ENCODE assay signal across 17 cellular contexts in genomic region chr1:17192394-17193221, GRCh38. TPM values are rescaled to one million over a fixed set of nuclear protein-coding genes. Genes with fewer than 3 reads are reported as not detected.
DNase-seq lines count a peak whose midpoint lies in the region; TF ChIP-seq lines count a peak whose summit lies in the region.
"Had no signal": no experiment of that assay in that cellular context is flagged by ENCODE, and none has a peak within 500 bp of the region (broad histone marks: within the 10 kb centered on the region; RNA-seq: fewer than 3 reads in every experiment).

No MANE protein-coding gene starts in this region.

- no peak for TF ChIP-seq CTCF in osteocyte (IDR thresholded peaks at IDR 0.05)

- H3K4me3 ChIP-seq in SK-N-MC, result peak overlapping the region; percentile 62
- H3K4me3 ChIP-seq: heart left ventricle, sigmoid colon had no signal

- no peaks in the 10 kb centered on the region for H3K9me3 ChIP-seq in SK-N-MC (ENCODE audit: low read depth, low read length)
- H3K9me3 ChIP-seq: sigmoid colon had no signal

- peak overlapping the region; percentile 68 for H3K27ac Mint-ChIP-seq in osteocyte (ENCODE audit: unreplicated experiment)
- H3K27ac Mint-ChIP-seq: CD4-positive, CD25-positive, alpha-beta regulatory T cell; stimulated activated naive CD8-positive, alpha-beta T cell treated with anti-CD3 and anti-CD28 coated beads, Interleukin-15, Interleukin-2, amounts not matched to agents 100 ng/mL and 50 ng/mL, for 24 hours had no signal

- peak overlapping the region; percentile 97 for H3K27ac ChIP-seq in SK-N-MC
- H3K27ac ChIP-seq: heart left ventricle, sigmoid colon had no signal

- H3K36me3 ChIP-seq in SK-N-MC (ENCODE audit: insufficient read depth, low read length), result no peaks in the 10 kb centered on the region
- H3K36me3 ChIP-seq: heart left ventricle, sigmoid colon had no signal

- H3K4me1 Mint-ChIP-seq in osteocyte (ENCODE audit: unreplicated experiment), result peaks cover 58% of the 10 kb centered on the region

- no peak for TF ChIP-seq EP300 in Ishikawa (IDR thresholded peaks at IDR 0.05; ENCODE audit: borderline replicate concordance)

- H3K4me3 Mint-ChIP-seq in osteocyte (ENCODE audit: unreplicated experiment), result no peak overlapping the region
- H3K4me3 Mint-ChIP-seq: CD4-positive, CD25-positive, alpha-beta regulatory T cell; stimulated activated naive CD8-positive, alpha-beta T cell treated with anti-CD3 and anti-CD28 coated beads, Interleukin-15, Interleukin-2, amounts not matched to agents 100 ng/mL and 50 ng/mL, for 24 hours had no signal

- DNase-seq in SK-N-MC (ENCODE audit: low read depth, low spot score), result peak; percentile 91
- peak; percentile 62 to 84 for DNase-seq in erythroblast (lab: John Stamatoyannopoulos, UW)
- DNase-seq in osteocyte (ENCODE audit: extremely low spot score, unreplicated experiment), result peak; percentile 71
- DNase-seq in AG08396 (ENCODE audit: low spot score), result no peak
- no peak for DNase-seq in HCEC 1CT
- DNase-seq in NK-92 (lab: John Stamatoyannopoulos, UW; ENCODE audit: unreplicated experiment), result no peak
- DNase-seq: aorta; CD4-positive, CD25-positive, alpha-beta regulatory T cell; EL; KG1; naive thymus-derived CD4-positive, alpha-beta T cell; NCI-H2081 had no signal

- no peak for TF ChIP-seq RAD21 in Ishikawa (IDR thresholded peaks at IDR 0.05; ENCODE audit: low read depth)

- no peak for TF ChIP-seq POLR2A in erythroblast (IDR thresholded peaks at IDR 0.05; ENCODE audit: low read length)

- no peaks in the 10 kb centered on the region for H3K9me3 Mint-ChIP-seq in osteocyte (ENCODE audit: unreplicated experiment)

- no peaks in the 10 kb centered on the region for H3K36me3 Mint-ChIP-seq in osteocyte (ENCODE audit: unreplicated experiment)
- H3K36me3 Mint-ChIP-seq: CD4-positive, CD25-positive, alpha-beta regulatory T cell had no signal

- peak overlapping the region; percentile 52 for H3K9ac ChIP-seq in SK-N-MC (ENCODE audit: insufficient read length)

- no peaks in the 10 kb centered on the region for H3K27me3 Mint-ChIP-seq in osteocyte (ENCODE audit: unreplicated experiment)

TF ChIP-seq in Ishikawa, 13 proteins besides CTCF, POLR2A, EP300 and RAD21:
- TF ChIP-seq TEAD4 (IDR thresholded peaks at IDR 0.05) (no peak), ZBTB7A (IDR thresholded peaks at IDR 0.05; ENCODE audit: low read depth) (no peak), CEBPB (IDR thresholded peaks at IDR 0.05) (peak; percentile 89), MAX (IDR thresholded peaks at IDR 0.05) (no peak)

RNA-seq across cellular contexts. Expression of gene PADI1, which starts 12.3 kb away (rescaled TPM):
- total RNA-seq in osteocyte, result 1.2 and 1.7 TPM in 2 replicates
- total RNA-seq: aorta; CD4-positive, CD25-positive, alpha-beta regulatory T cell; heart left ventricle; left lobe of liver; naive thymus-derived CD4-positive, alpha-beta T cell; sigmoid colon had no signal

RNA-seq across cellular contexts. Expression of gene PADI3, which starts 56.3 kb away (rescaled TPM):
- total RNA-seq in osteocyte, result 0.39 and 0.73 TPM in 2 replicates
- total RNA-seq: aorta; CD4-positive, CD25-positive, alpha-beta regulatory T cell; heart left ventricle; left lobe of liver; naive thymus-derived CD4-positive, alpha-beta T cell; sigmoid colon had no signal

Comparison
In these comparisons a context has a peak if more than half of its experiments do, and no peak if none do; other contexts are left out.
1. DNase-seq: peak in SK-N-MC (single experiment), erythroblast (2 of 2) and osteocyte (single experiment); none in AG08396 (single experiment), HCEC 1CT (single experiment) and NK-92 (single experiment).